Comparison of ENCODE assay signal across 8 cellular contexts in the genomic region with DNA sequence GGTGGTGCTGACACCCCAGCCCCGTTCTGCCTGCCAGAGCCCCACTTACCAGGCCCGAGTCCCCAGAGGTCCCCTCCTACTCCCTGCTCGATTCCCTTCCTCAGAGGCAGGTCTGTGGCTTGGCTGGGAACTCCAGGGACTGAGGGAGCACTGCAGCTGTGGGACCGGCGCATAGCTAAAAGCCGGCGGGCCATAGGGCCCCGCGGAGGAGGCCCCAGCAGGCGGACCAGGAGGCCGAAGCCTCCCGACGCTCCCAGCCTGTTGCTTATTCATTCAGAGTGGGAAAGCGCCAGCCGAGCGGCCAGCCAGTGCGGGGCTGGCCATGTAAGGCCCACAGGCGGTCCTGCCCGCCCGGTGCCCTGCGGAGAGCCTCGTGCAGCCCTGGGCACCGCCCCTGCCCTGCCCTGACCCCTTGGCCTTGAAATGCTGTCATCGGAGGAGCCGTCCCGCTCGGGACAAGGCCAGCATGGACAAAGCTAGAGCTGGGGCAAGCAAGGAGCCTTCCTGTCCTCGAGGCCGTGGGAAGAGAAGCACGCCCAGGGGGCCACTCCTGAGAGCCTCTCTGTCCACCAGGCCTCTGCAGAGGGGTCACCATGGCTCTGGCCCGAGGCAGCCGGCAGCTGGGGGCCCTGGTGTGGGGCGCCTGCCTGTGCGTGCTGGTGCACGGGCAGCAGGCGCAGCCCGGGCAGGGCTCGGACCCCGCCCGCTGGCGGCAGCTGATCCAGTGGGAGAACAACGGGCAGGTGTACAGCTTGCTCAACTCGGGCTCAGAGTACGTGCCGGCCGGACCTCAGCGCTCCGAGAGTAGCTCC. TPM values are rescaled to one million over a fixed set of nuclear protein-coding genes. Genes with fewer than 3 reads are reported as not detected.
DNase-seq lines count a peak whose midpoint lies in the region; ATAC-seq and TF ChIP-seq lines count a peak whose summit lies in the region.

A gene with protein sequence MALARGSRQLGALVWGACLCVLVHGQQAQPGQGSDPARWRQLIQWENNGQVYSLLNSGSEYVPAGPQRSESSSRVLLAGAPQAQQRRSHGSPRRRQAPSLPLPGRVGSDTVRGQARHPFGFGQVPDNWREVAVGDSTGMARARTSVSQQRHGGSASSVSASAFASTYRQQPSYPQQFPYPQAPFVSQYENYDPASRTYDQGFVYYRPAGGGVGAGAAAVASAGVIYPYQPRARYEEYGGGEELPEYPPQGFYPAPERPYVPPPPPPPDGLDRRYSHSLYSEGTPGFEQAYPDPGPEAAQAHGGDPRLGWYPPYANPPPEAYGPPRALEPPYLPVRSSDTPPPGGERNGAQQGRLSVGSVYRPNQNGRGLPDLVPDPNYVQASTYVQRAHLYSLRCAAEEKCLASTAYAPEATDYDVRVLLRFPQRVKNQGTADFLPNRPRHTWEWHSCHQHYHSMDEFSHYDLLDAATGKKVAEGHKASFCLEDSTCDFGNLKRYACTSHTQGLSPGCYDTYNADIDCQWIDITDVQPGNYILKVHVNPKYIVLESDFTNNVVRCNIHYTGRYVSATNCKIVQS (plus strand): TSS at position 272 of the 812 bp plus-strand sequence. CDS start 322 bp downstream, at position 594.

- no peaks in the 10 kb centered on the region for H3K9me3 Mint-ChIP-seq in activated CD8-positive, alpha-beta memory T cell treated with anti-CD3 and anti-CD28 coated beads, Interleukin-2, amount 10 ng/mL, durations not matched to agents 7 days and 5 days (ENCODE audit: low read depth)

- H3K79me2 ChIP-seq in PC-9 (ENCODE audit: low read depth): peaks cover 34% of the 10 kb centered on the region

- peak within 1 kb of the TSS; percentile 27 for H3K27ac Mint-ChIP-seq in activated CD8-positive, alpha-beta memory T cell treated with anti-CD3 and anti-CD28 coated beads, Interleukin-2, amount 10 ng/mL, durations not matched to agents 7 days and 5 days

- H3K9me3 ChIP-seq in PC-9 (ENCODE audit: insufficient read depth, low read depth) (no peaks in the 10 kb centered on the region), duodenal mucosa (ENCODE audit: control insufficient read depth in 1 of 2, low read length in 2 of 2) (no peaks in the 10 kb centered on the region), left lung (no peaks in the 10 kb centered on the region), stomach (no peaks in the 10 kb centered on the region)

- no peak for ATAC-seq in activated CD8-positive, alpha-beta memory T cell treated with anti-CD3 and anti-CD28 coated beads, Interleukin-2, amount 10 ng/mL, durations not matched to agents 7 days and 5 days
- peak; percentile 73 for ATAC-seq in left lung
- ATAC-seq in HG02970 (IDR thresholded peaks at IDR 0.05; ENCODE audit: low FRiP score, unreplicated experiment): no peak
- no peak for ATAC-seq in GM21717 (IDR thresholded peaks at IDR 0.05; ENCODE audit: unreplicated experiment)

- CTCF ChIA-PET in activated CD8-positive, alpha-beta memory T cell treated with anti-CD3 and anti-CD28 coated beads, Interleukin-2, amount 10 ng/mL, durations not matched to agents 7 days and 5 days (lab: Charles Lee): interaction anchor here (1.6 to 4.8 kb wide), 8 partner anchors 12 to 53 kb away, joined by 5 to 118 read pairs (median 36); a partner anchor contains a TSS
- CTCF ChIA-PET in PC-9 (lab: Charles Lee): interaction anchor here (0.6 to 1.2 kb wide), 3 partner anchors 14 to 30 kb away, joined by 3 to 5 read pairs (median 4); no protein-coding TSS in a partner anchor

- POLR2A ChIA-PET in PC-9 (lab: Charles Lee; ENCODE audit: unreplicated experiment): interaction anchor here (0.6 to 0.7 kb wide), 2 partner anchors 11 to 40 kb away, joined by 3 to 4 read pairs; no protein-coding TSS in a partner anchor

- no TSS peak for BruUV-seq in PC-9 (replicated peaks; lab: Mats Ljungman, UMichigan)

- H3K4me3 Mint-ChIP-seq in activated CD8-positive, alpha-beta memory T cell treated with anti-CD3 and anti-CD28 coated beads, Interleukin-2, amount 10 ng/mL, durations not matched to agents 7 days and 5 days: peak within 1 kb of the TSS; percentile 61

- no peaks in the 10 kb centered on the region for H3K27me3 ChIP-seq in PC-9 (ENCODE audit: insufficient read depth, low read depth)
- H3K27me3 ChIP-seq in duodenal mucosa (ENCODE audit: control insufficient read depth in 1 of 2, insufficient read depth in 2 of 2, low read length in 2 of 2): no peaks in the 10 kb centered on the region
- peaks cover 0 to 52% of the 10 kb centered on the region in 2 donors for H3K27me3 ChIP-seq in left lung
- peaks cover 0 to 23% (median 0%) of the 10 kb centered on the region in 3 donors for H3K27me3 ChIP-seq in stomach

- H3K4me3 ChIP-seq in PC-9 (peak within 1 kb of the TSS; percentile 62), duodenal mucosa (ENCODE audit: low read depth in 1 of 2, low read length in 2 of 2) (peak within 1 kb of the TSS; percentile 68 to 70), left lung (peak within 1 kb of the TSS; percentile 50 to 62), stomach (peak within 1 kb of the TSS; percentile 50 to 66 (median 62))

- H3K9ac ChIP-seq in duodenal mucosa (ENCODE audit: low read depth in 1 of 2, low read length in 2 of 2): peak within 1 kb of the TSS; percentile 54 to 64

- H3K4me1 ChIP-seq in PC-9 (replicated peaks; ENCODE audit: insufficient read depth) (peaks cover 51% of the 10 kb centered on the region), duodenal mucosa (ENCODE audit: control insufficient read depth in 1 of 2, insufficient read depth in 2 of 2, low read length in 2 of 2) (peaks cover 33 to 45% of the 10 kb centered on the region in 2 donors), left lung (peaks cover 39 to 68% of the 10 kb centered on the region in 2 donors), stomach (peaks cover 63 to 97% (median 88%) of the 10 kb centered on the region in 4 donors)

- 7 to 11% (median 10%) methylated on average over 14 to 48 of the region's 48 CpGs for WGBS in stomach, 5 donors

- H3K9me2 ChIP-seq in PC-9 (ENCODE audit: insufficient read depth): no peaks in the 10 kb centered on the region

- no peak for TF ChIP-seq EP300 in stomach (IDR thresholded peaks at IDR 0.05)

- TF ChIP-seq POLR2A in stomach (IDR thresholded peaks at IDR 0.05): peak in 1 of 4 donors; percentile 35

- no peaks in the 10 kb centered on the region for H3K27me3 Mint-ChIP-seq in activated CD8-positive, alpha-beta memory T cell treated with anti-CD3 and anti-CD28 coated beads, Interleukin-2, amount 10 ng/mL, durations not matched to agents 7 days and 5 days

- H3K36me3 ChIP-seq in PC-9 (ENCODE audit: low read depth): no peaks in the 10 kb centered on the region
- no peaks in the 10 kb centered on the region for H3K36me3 ChIP-seq in duodenal mucosa (ENCODE audit: control insufficient read depth in 1 of 2, insufficient read depth in 2 of 2, low read length in 2 of 2)
- H3K36me3 ChIP-seq in left lung: no peaks in the 10 kb centered on the region
- H3K36me3 ChIP-seq in stomach: no peaks in the 10 kb centered on the region

- H3K36me3 Mint-ChIP-seq in activated CD8-positive, alpha-beta memory T cell treated with anti-CD3 and anti-CD28 coated beads, Interleukin-2, amount 10 ng/mL, durations not matched to agents 7 days and 5 days: no peaks in the 10 kb centered on the region

- TF ChIP-seq CTCF in PC-9 (conservative IDR thresholded peaks at IDR 0.05) (no peak), left lung (IDR thresholded peaks at IDR 0.05) (no peak), stomach (IDR thresholded peaks at IDR 0.05) (no peak)

- intact Hi-C loops in PC-9 (cut with micrococcal nuclease; ENCODE audit: unreplicated experiment) (loop anchor here (2.0 to 5.0 kb wide), 2 partner anchors 30 to 36 kb away; no protein-coding TSS in a partner anchor), left lung (cut with DNase I) (no loop called here), stomach (cut with DNase I; ENCODE audit: low total_unique reads) (no loop called here)

- H3K27ac ChIP-seq in PC-9 (peak within 1 kb of the TSS; percentile 54), duodenal mucosa (ENCODE audit: low read depth, low read length) (peak within 1 kb of the TSS; percentile 39), left lung (peak within 1 kb of the TSS; percentile 67 to 79), stomach (peak within 1 kb of the TSS; percentile 87 to 95 (median 93))

- H3K4me1 Mint-ChIP-seq in activated CD8-positive, alpha-beta memory T cell treated with anti-CD3 and anti-CD28 coated beads, Interleukin-2, amount 10 ng/mL, durations not matched to agents 7 days and 5 days: peaks cover 73% of the 10 kb centered on the region

- H3K4me2 ChIP-seq in PC-9: peak within 1 kb of the TSS; percentile 85

- H3F3A ChIP-seq in PC-9 (ENCODE audit: insufficient read depth, low read depth): peaks cover 25% of the 10 kb centered on the region

- peaks cover 7% of the 10 kb centered on the region for H4K20me1 ChIP-seq in PC-9 (ENCODE audit: insufficient read depth)

- DNase-seq in activated CD8-positive, alpha-beta memory T cell treated with anti-CD3 and anti-CD28 coated beads, Interleukin-2, amount 10 ng/mL, durations not matched to agents 7 days and 5 days: no peak
- no peak for DNase-seq in activated CD8-positive, alpha-beta memory T cell treated with anti-CD3 and anti-CD28 coated beads, Interleukin-2, amount 50 U/mL, for 48 hours
- DNase-seq in PC-9 (peak; percentile 48 to 65), left lung (peak; percentile 70 to 88), stomach (peak; percentile 70)

- H2AFZ ChIP-seq in PC-9: peak within 1 kb of the TSS; percentile 93

RNA-seq across cellular contexts. Expression of the gene that starts here (rescaled TPM):
- 1 to 10 TPM; 1.8 to 8.6 TPM for total RNA-seq in activated CD8-positive, alpha-beta memory T cell treated with anti-CD3 and anti-CD28 coated beads, Interleukin-2, amount 10 ng/mL, durations not matched to agents 7 days and 5 days
- total RNA-seq in PC-9 (2021) (35.8 and 50.7 TPM in 2 replicates), left lung (10 to 100 TPM; 22.3 to 37.0 TPM), stomach (10 to 100 TPM in 4 of 5 donors, 1 to 10 TPM in 1; 6.2 to 48.4 (median 36.8) TPM)
- polyA plus RNA-seq in stomach: 10 to 100 TPM in 2 of 3 donors, 1 to 10 TPM in 1; 5.2 to 25.8 (median 12.5) TPM

Comparison
In these comparisons a context has a peak if more than half of its experiments do, and no peak if none do; other contexts are left out.
1. DNase-seq: peak in PC-9 (2 of 2), left lung (2 of 2) and stomach (single experiment); none in activated CD8-positive, alpha-beta memory T cell treated with anti-CD3 and anti-CD28 coated beads, Interleukin-2, amount 10 ng/mL, durations not matched to agents 7 days and 5 days (single experiment) and activated CD8-positive, alpha-beta memory T cell treated with anti-CD3 and anti-CD28 coated beads, Interleukin-2, amount 50 U/mL, for 48 hours (single experiment).
2. H3K27ac ChIP-seq: peak in every context shown above with its lines; median percentile 93 in stomach; 73 in left lung; 54 in PC-9; 39 in duodenal mucosa.
3. Peak in every context shown above with its lines, with median percentiles within 50 percentile points of each other: H3K4me3 ChIP-seq.